8 cellular contexts compared by ENCODE assay signal in the genomic region with DNA sequence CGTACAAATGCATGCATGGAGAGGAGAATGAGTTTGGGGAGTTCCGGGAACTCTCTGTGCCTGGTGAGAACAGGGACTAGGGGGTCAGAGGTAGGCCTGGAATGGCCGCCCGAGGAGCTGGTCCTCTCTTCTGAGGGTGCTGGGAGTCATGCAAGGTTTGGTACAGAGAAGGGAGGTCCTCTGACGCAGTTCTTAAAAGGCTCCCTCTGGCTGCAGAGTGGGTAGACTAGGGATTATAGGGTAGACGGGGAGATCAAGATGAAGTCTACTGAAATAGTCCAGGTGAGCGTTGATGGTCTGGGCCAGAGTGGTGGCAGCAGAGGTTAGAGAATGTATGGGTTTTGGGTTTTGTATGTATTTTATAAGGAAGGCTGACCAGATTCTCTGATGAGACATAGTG. TPM values are rescaled to one million over a fixed set of nuclear protein-coding genes. Genes with fewer than 3 reads are reported as not detected.
DNase-seq lines count a peak whose midpoint lies in the region; ATAC-seq, FAIRE-seq and TF ChIP-seq lines count a peak whose summit lies in the region.

No MANE protein-coding gene starts in this region.

- H3K9me3 ChIP-seq in SJSA1 (replicated peaks): peaks cover 4% of the 10 kb centered on the region; the same call in 1 of the 2 replicates

- peak overlapping the region; percentile 73 for H3K4me3 ChIP-seq in SJSA1
- peak overlapping the region; percentile 100 for H3K4me3 ChIP-seq in fibroblast of the aortic adventitia (ENCODE audit: low read depth, low read length)
- H3K4me3 ChIP-seq in rectal smooth muscle tissue (ENCODE audit: low read length): peak overlapping the region; percentile 96

- peak overlapping the region; percentile 83 for H3K9ac ChIP-seq in rectal smooth muscle tissue (ENCODE audit: low read length)

- no peak for TF ChIP-seq POLR2A in GM12891 (IDR thresholded peaks at IDR 0.05; ENCODE audit: low read depth, low read length)

- H3K36me3 ChIP-seq in SJSA1 (peaks cover 54% of the 10 kb centered on the region), rectal smooth muscle tissue (ENCODE audit: control insufficient read depth, insufficient read depth, low read length) (peaks cover 29% of the 10 kb centered on the region)

- H3K27ac ChIP-seq in SJSA1 (no peak overlapping the region), rectal smooth muscle tissue (ENCODE audit: low read depth, low read length) (no peak overlapping the region)

- FAIRE-seq in GM12891 (lab: Jason Lieb, UNC): peak; percentile 54

- TF ChIP-seq CTCF in fibroblast of the aortic adventitia (IDR thresholded peaks at IDR 0.05; ENCODE audit: insufficient read depth, low read length): no peak

- ATAC-seq in HG03442 (IDR thresholded peaks at IDR 0.05; ENCODE audit: unreplicated experiment) (no peak), HG03045 (IDR thresholded peaks at IDR 0.05; ENCODE audit: unreplicated experiment) (no peak)

- H3K27me3 ChIP-seq in SJSA1 (replicated peaks) (no peaks in the 10 kb centered on the region), rectal smooth muscle tissue (ENCODE audit: control insufficient read depth, insufficient read depth, low read length) (no peaks in the 10 kb centered on the region)

- peaks cover 12% of the 10 kb centered on the region for H3K4me1 ChIP-seq in SJSA1 (replicated peaks)
- H3K4me1 ChIP-seq in rectal smooth muscle tissue (ENCODE audit: control insufficient read depth, insufficient read depth, low read length): peaks cover 7% of the 10 kb centered on the region

- DNase-seq in GM12891 (ENCODE audit: insufficient read length, low spot score) (no peak), SJSA1 (ENCODE audit: low read depth in 1 of 2, low spot score in 2 of 2) (peak in 1 of 2 experiments; percentile 2), fibroblast of the aortic adventitia (ENCODE audit: low read depth) (peak; percentile 2), NCI-H1092 (lab: John Stamatoyannopoulos, UW) (no peak), H4 (ENCODE audit: low spot score) (no peak)

TF ChIP-seq in GM12891, 5 proteins besides CTCF, POLR2A, EP300 and RAD21:
- TF ChIP-seq SPI1 (IDR thresholded peaks at IDR 0.05; ENCODE audit: low read depth, low read length): no peak
- no peak for TF ChIP-seq TAF1 (IDR thresholded peaks at IDR 0.05; ENCODE audit: low read depth, low read length)
- no peak for TF ChIP-seq POU2F2 (IDR thresholded peaks at IDR 0.05; ENCODE audit: low read depth, low read length)
- no peak for TF ChIP-seq POLR2AphosphoS5 (IDR thresholded peaks at IDR 0.05; ENCODE audit: low read depth, low read length)
- TF ChIP-seq PAX5 (IDR thresholded peaks at IDR 0.05; ENCODE audit: insufficient read depth, low read length, severe bottlenecking): no peak

RNA-seq across cellular contexts. Expression of a gene that starts 0.8 kb away (rescaled TPM):
- 4.6 TPM for polyA plus RNA-seq in GM12891 (2012; ENCODE audit: low read depth, missing spikeins)
- total RNA-seq in SJSA1 (2014; rRNA removed; shearing (Covaris generic)): 11.1 and 11.4 TPM in 2 replicates
- total RNA-seq in fibroblast of the aortic adventitia (ENCODE audit: low replicate concordance): 8.7 and 9.7 TPM in 2 replicates
- total RNA-seq in H4 (2014; rRNA removed; shearing (Covaris generic)): 9.4 and 11.4 TPM in 2 replicates

RNA-seq across cellular contexts. Expression of a gene that starts 11.5 kb away (rescaled TPM):
- polyA plus RNA-seq in GM12891 (2012; ENCODE audit: low read depth, missing spikeins): 16.3 TPM
- total RNA-seq in SJSA1 (2014; rRNA removed; shearing (Covaris generic)): 13.4 and 20.8 TPM in 2 replicates
- total RNA-seq in fibroblast of the aortic adventitia (ENCODE audit: low replicate concordance): 7.0 and 11.7 TPM in 2 replicates
- 38.7 and 39.0 TPM in 2 replicates for total RNA-seq in H4 (2014; rRNA removed; shearing (Covaris generic))

RNA-seq across cellular contexts. Expression of a gene that starts 11.5 kb away (rescaled TPM):
- polyA plus RNA-seq in GM12891 (2012; ENCODE audit: low read depth, missing spikeins): 0.95 TPM
- 1.6 and 4.1 TPM in 2 replicates for total RNA-seq in SJSA1 (2014; rRNA removed; shearing (Covaris generic))
- total RNA-seq in fibroblast of the aortic adventitia (ENCODE audit: low replicate concordance): 2.5 and 4.1 TPM in 2 replicates
- 1.8 and 3.6 TPM in 2 replicates for total RNA-seq in H4 (2014; rRNA removed; shearing (Covaris generic))

RNA-seq across cellular contexts. Expression of a gene that starts 31.6 kb away (rescaled TPM):
- 1.4 TPM for polyA plus RNA-seq in GM12891 (2012; ENCODE audit: low read depth, missing spikeins)
- 6.0 and 11.0 TPM in 2 replicates for total RNA-seq in SJSA1 (2014; rRNA removed; shearing (Covaris generic))
- 5.1 and 9.4 TPM in 2 replicates for total RNA-seq in fibroblast of the aortic adventitia (ENCODE audit: low replicate concordance)
- total RNA-seq in H4 (2014; rRNA removed; shearing (Covaris generic)): 6.9 and 7.7 TPM in 2 replicates

RNA-seq across cellular contexts. Expression of a gene that starts 37.8 kb away (rescaled TPM):
- 11.4 TPM for polyA plus RNA-seq in GM12891 (2012; ENCODE audit: low read depth, missing spikeins)
- 16.4 and 31.8 TPM in 2 replicates for total RNA-seq in SJSA1 (2014; rRNA removed; shearing (Covaris generic))
- 19.5 and 20.4 TPM in 2 replicates for total RNA-seq in fibroblast of the aortic adventitia (ENCODE audit: low replicate concordance)
- total RNA-seq in H4 (2014; rRNA removed; shearing (Covaris generic)): 15.0 and 20.7 TPM in 2 replicates
